ENCODE assay signal across 1 cellular context in genomic region chr6:49549691-49550412, GRCh38.
TF ChIP-seq lines count a peak whose summit lies in the region.

No MANE protein-coding gene starts in this region.

TF ChIP-seq in liver, 16 proteins besides CTCF, POLR2A, EP300 and RAD21 (continued from another document):
- no peak for TF ChIP-seq ZBTB33 (IDR thresholded peaks at IDR 0.05)
- TF ChIP-seq GABPA (IDR thresholded peaks at IDR 0.05 in 1 of 2, conservative IDR thresholded peaks at IDR 0.05 in 1 of 2) = no peak
- TF ChIP-seq NR2F2 (IDR thresholded peaks at IDR 0.05) = no peak
